Comparison of ENCODE assay signal across 32 cellular contexts in genomic region chr22:22388055-22388454, GRCh38.
"Had no signal": no experiment of that assay in that cellular context is flagged by ENCODE, and none has a peak within 500 bp of the region (broad histone marks: within the 10 kb centered on the region; RNA-seq: fewer than 3 reads in every experiment).

No MANE protein-coding gene starts in this region.

- H3K4me3 ChIP-seq: colonic mucosa, esophagus muscularis mucosa, lung, mucosa of descending colon, prostate gland, right atrium auricular region, sigmoid colon, testis, tibial nerve, upper lobe of left lung, uterus had no signal

- FAIRE-seq: endothelial cell of umbilical vein, frontal cortex had no signal

- H3K36me3 Mint-ChIP-seq: immature natural killer cell; mesothelial cell of epicardium; naive B cell; natural killer cell treated with Interleukin-12 subunit alpha and Interleukin-12 subunit beta and Interleukin-15 and Interleukin-18, amount 100 ng/mL, for 72 hours; stimulated activated memory B cell treated with anti-CD40 and anti-IgM and Interleukin-4, amounts not matched to agents 10 μg/mL and 1 μg/mL and 100 μg/mL, for 72 hours had no signal

- H3K4me1 ChIP-seq: colonic mucosa, esophagus muscularis mucosa, parathyroid adenoma, prostate gland, right atrium auricular region, sigmoid colon, testis, tibial nerve, upper lobe of left lung, uterus had no signal

- H3K27ac Mint-ChIP-seq: immature natural killer cell; memory B cell; mesothelial cell of epicardium; natural killer cell treated with Interleukin-12 subunit alpha and Interleukin-12 subunit beta and Interleukin-15 and Interleukin-18, amount 100 ng/mL, for 72 hours; stimulated activated memory B cell treated with anti-CD40 and anti-IgM and Interleukin-4, amounts not matched to agents 10 μg/mL and 1 μg/mL and 100 μg/mL, for 72 hours had no signal

- H3K36me3 ChIP-seq: colonic mucosa, esophagus muscularis mucosa, neutrophil, prostate gland, right atrium auricular region, sigmoid colon, tibial nerve, upper lobe of left lung, uterus had no signal

- H3K79me2 ChIP-seq: parathyroid adenoma had no signal

- H3K27me3 ChIP-seq: colonic mucosa, right atrium auricular region, testis, tibial nerve, upper lobe of left lung, uterus had no signal

- DNase-seq: colonic mucosa; dermis blood vessel endothelial cell; effector memory CD4-positive, alpha-beta T cell; hypothalamus; immature natural killer cell; islet precursor cell; kidney glomerular epithelial cell; left colon; mucosa of descending colon; naive B cell; sigmoid colon; stimulated activated CD4-positive, alpha-beta T cell treated with anti-CD3 and anti-CD28 coated beads, Interleukin-2, amount 100 ng/mL, for 24 hours; stimulated activated CD4-positive, alpha-beta T cell treated with anti-CD3 and anti-CD28 coated beads, Interleukin-4, amount 100 ng/mL, for 24 hours; stimulated activated naive CD8-positive, alpha-beta T cell treated with anti-CD3 and anti-CD28 coated beads, Interleukin-15, Interleukin-2, amounts not matched to agents 100 U/mL and 50 U/mL, for 24 hours; substantia nigra; testis; upper lobe of left lung; uterus had no signal

- H3K27me3 Mint-ChIP-seq: memory B cell; naive B cell; stimulated activated memory B cell treated with anti-CD40 and anti-IgM and Interleukin-4, amounts not matched to agents 10 μg/mL and 1 μg/mL and 100 μg/mL, for 72 hours had no signal

- H3K4me3 Mint-ChIP-seq: immature natural killer cell; memory B cell; mesothelial cell of epicardium; naive B cell; natural killer cell treated with Interleukin-12 subunit alpha and Interleukin-12 subunit beta and Interleukin-15 and Interleukin-18, amount 100 ng/mL, for 72 hours; neural crest cell; stimulated activated memory B cell treated with anti-CD40 and anti-IgM and Interleukin-4, amounts not matched to agents 10 μg/mL and 1 μg/mL and 100 μg/mL, for 72 hours had no signal

- ATAC-seq: left colon; mucosa of descending colon; natural killer cell treated with Interleukin-12 subunit alpha and Interleukin-12 subunit beta and Interleukin-15 and Interleukin-18, amount 100 ng/mL, for 72 hours; stimulated activated memory B cell treated with anti-CD40 and anti-IgM and Interleukin-4, amounts not matched to agents 10 μg/mL and 1 μg/mL and 100 μg/mL, for 72 hours; stimulated activated naive CD8-positive, alpha-beta T cell treated with anti-CD3 and anti-CD28 coated beads, Interleukin-15, Interleukin-2, amounts not matched to agents 100 U/mL and 50 U/mL, for 24 hours had no signal

- H3K9ac ChIP-seq: parathyroid adenoma had no signal

- H3K27ac ChIP-seq: colonic mucosa, esophagus muscularis mucosa, neutrophil, parathyroid adenoma, prostate gland, right atrium auricular region, sigmoid colon, testis, tibial nerve, upper lobe of left lung, uterus had no signal

- H2AFZ ChIP-seq: parathyroid adenoma had no signal

- H3K4me1 Mint-ChIP-seq: immature natural killer cell, mesothelial cell of epicardium, neural crest cell had no signal

- H3K9me3 ChIP-seq: colonic mucosa, mucosa of descending colon, neutrophil, prostate gland, right atrium auricular region, sigmoid colon, testis, uterus had no signal

- H3K9me3 Mint-ChIP-seq: memory B cell; natural killer cell treated with Interleukin-12 subunit alpha and Interleukin-12 subunit beta and Interleukin-15 and Interleukin-18, amount 100 ng/mL, for 72 hours had no signal
